ENCODE assay signal across 16 cellular contexts in genomic region chr16:52466998-52467397, GRCh38.
DNase-seq lines count a peak whose midpoint lies in the region; ATAC-seq, FAIRE-seq and TF ChIP-seq lines count a peak whose summit lies in the region.
"Had no signal": no experiment of that assay in that cellular context is flagged by ENCODE, and none has a peak within 500 bp of the region (broad histone marks: within the 10 kb centered on the region; RNA-seq: fewer than 3 reads in every experiment).

No MANE protein-coding gene starts in this region.

- H3K27ac ChIP-seq in A549 (no peak overlapping the region), ascending aorta (no peak overlapping the region)
- H3K27ac ChIP-seq: SK-N-MC had no signal

- FAIRE-seq in A549 (lab: Jason Lieb, UNC) = peak; percentile 23

- TF ChIP-seq POLR2A in A549 (IDR thresholded peaks at IDR 0.05; ENCODE audit: low read length) = no peak

- no peak overlapping the region for H3K4me3 Mint-ChIP-seq in activated T-cell treated with anti-CD3 and anti-CD28 coated beads, Interleukin-2, amount 50 U/mL, for 24 hours
- H3K4me3 Mint-ChIP-seq: CD8-positive, alpha-beta T cell; IgD-negative memory B cell; T-cell had no signal

- ATAC-seq in A549 (no peak), GM18867 (IDR thresholded peaks at IDR 0.05; ENCODE audit: unreplicated experiment) (no peak)
- ATAC-seq: CD8-positive, alpha-beta T cell; PC-3; T-cell had no signal

- intact Hi-C loops in ascending aorta (cut with DNase I) = no loop called here

- no peaks in the 10 kb centered on the region for H3K27me3 Mint-ChIP-seq in activated T-cell treated with anti-CD3 and anti-CD28 coated beads, Interleukin-2, amount 50 U/mL, for 24 hours
- H3K27me3 Mint-ChIP-seq: IgD-negative memory B cell, T-cell had no signal

- CTCF ChIA-PET in A549 (lab: Yijun Ruan, JAX) = no interaction called here

- H3K4me1 Mint-ChIP-seq in activated T-cell treated with anti-CD3 and anti-CD28 coated beads, Interleukin-2, amount 50 U/mL, for 24 hours (ENCODE audit: low read depth) = no peaks in the 10 kb centered on the region
- H3K4me1 Mint-ChIP-seq: IgD-negative memory B cell, T-cell had no signal

- in situ Hi-C loops in astrocyte of the cerebellum (cut with HindIII; ENCODE audit: low sequenced_read_pairs) = no loop called here

- 52% methylated on average over 3 of the region's 3 CpGs for WGBS in A549 (ENCODE audit: missing lambda C conversion rate)

- H3K9me3 ChIP-seq in A549 (no peaks in the 10 kb centered on the region), ascending aorta (no peaks in the 10 kb centered on the region)

- TF ChIP-seq EP300 in A549 (IDR thresholded peaks at IDR 0.05) = no peak

- H3K4me3 ChIP-seq in A549 (no peak overlapping the region), astrocyte of the cerebellum (ENCODE audit: low read depth, low read length) (no peak overlapping the region), ascending aorta (no peak overlapping the region)
- H3K4me3 ChIP-seq: SK-N-MC had no signal

- TF ChIP-seq RAD21 in A549 (conservative IDR thresholded peaks at IDR 0.05 in 1 of 2, IDR thresholded peaks at IDR 0.05 in 1 of 2) = no peak

- TF ChIP-seq CTCF in A549 (IDR thresholded peaks at IDR 0.05) (no peak), astrocyte of the cerebellum (IDR thresholded peaks at IDR 0.05; ENCODE audit: low read depth, low read length, missing control alignments) (no peak), ascending aorta (IDR thresholded peaks at IDR 0.05) (no peak)

- no peaks in the 10 kb centered on the region for H3K36me3 ChIP-seq in ascending aorta

- POLR2A ChIA-PET in A549 (lab: Yijun Ruan, JAX) = no interaction called here

- H3K36me3 Mint-ChIP-seq in activated T-cell treated with anti-CD3 and anti-CD28 coated beads, Interleukin-2, amount 50 U/mL, for 24 hours (ENCODE audit: low read depth) = no peaks in the 10 kb centered on the region
- H3K36me3 Mint-ChIP-seq: CD8-positive, alpha-beta T cell; IgD-negative memory B cell; T-cell had no signal

- H3K4me2 ChIP-seq in A549 = no peak overlapping the region

- H3K4me1 ChIP-seq in A549 (peaks cover 8% of the 10 kb centered on the region; the same call in 1 of the 3 replicates), ascending aorta (no peaks in the 10 kb centered on the region)

- no peaks in the 10 kb centered on the region for H3K9me3 Mint-ChIP-seq in activated T-cell treated with anti-CD3 and anti-CD28 coated beads, Interleukin-2, amount 50 U/mL, for 24 hours
- H3K9me3 Mint-ChIP-seq: CD8-positive, alpha-beta T cell had no signal

- H3K27ac Mint-ChIP-seq in activated T-cell treated with anti-CD3 and anti-CD28 coated beads, Interleukin-2, amount 50 U/mL, for 24 hours = no peak overlapping the region
- H3K27ac Mint-ChIP-seq: CD8-positive, alpha-beta T cell; IgD-negative memory B cell; T-cell had no signal

- DNase-seq in A549 (ENCODE audit: low read depth in 1 of 2, low spot score in 1 of 2) (no peak), DMS 273 treated with DMSO at 0.1 percent for 48 hours (lab: John Stamatoyannopoulos, UW) (peak; percentile 42), NCI-H2227 treated with DMSO at 0.1 percent for 48 hours (lab: John Stamatoyannopoulos, UW) (peak; percentile 31), astrocyte of the cerebellum (ENCODE audit: low read depth) (peak; percentile 5), ascending aorta (ENCODE audit: low spot score in 2 of 2) (no peak), islet precursor cell (no peak)
- DNase-seq in activated T-cell treated with anti-CD3 and anti-CD28 coated beads, Interleukin-2, amount 50 U/mL, for 24 hours = no peak
- DNase-seq: CD8-positive, alpha-beta T cell; GOT3; MV-4-11; PC-3; T-cell; T1000 had no signal

- H3K27me3 ChIP-seq in ascending aorta = no peaks in the 10 kb centered on the region

TF ChIP-seq in A549, 52 proteins besides CTCF, POLR2A, EP300 and RAD21:
- TF ChIP-seq KDM5A (IDR thresholded peaks at IDR 0.05) = no peak
TF ChIP-seq in A549: peak in this region for 0.

Comparison
In these comparisons a context has a peak if more than half of its experiments do, and no peak if none do; other contexts are left out.
1. DNase-seq: peak in DMS 273 treated with DMSO at 0.1 percent for 48 hours (single experiment), NCI-H2227 treated with DMSO at 0.1 percent for 48 hours (single experiment) and astrocyte of the cerebellum (single experiment); none in A549 (0 of 2), activated T-cell treated with anti-CD3 and anti-CD28 coated beads, Interleukin-2, amount 50 U/mL, for 24 hours (single experiment), ascending aorta (0 of 2) and islet precursor cell (single experiment).